Comparison of ENCODE assay signal across 9 cellular contexts in the genomic region with DNA sequence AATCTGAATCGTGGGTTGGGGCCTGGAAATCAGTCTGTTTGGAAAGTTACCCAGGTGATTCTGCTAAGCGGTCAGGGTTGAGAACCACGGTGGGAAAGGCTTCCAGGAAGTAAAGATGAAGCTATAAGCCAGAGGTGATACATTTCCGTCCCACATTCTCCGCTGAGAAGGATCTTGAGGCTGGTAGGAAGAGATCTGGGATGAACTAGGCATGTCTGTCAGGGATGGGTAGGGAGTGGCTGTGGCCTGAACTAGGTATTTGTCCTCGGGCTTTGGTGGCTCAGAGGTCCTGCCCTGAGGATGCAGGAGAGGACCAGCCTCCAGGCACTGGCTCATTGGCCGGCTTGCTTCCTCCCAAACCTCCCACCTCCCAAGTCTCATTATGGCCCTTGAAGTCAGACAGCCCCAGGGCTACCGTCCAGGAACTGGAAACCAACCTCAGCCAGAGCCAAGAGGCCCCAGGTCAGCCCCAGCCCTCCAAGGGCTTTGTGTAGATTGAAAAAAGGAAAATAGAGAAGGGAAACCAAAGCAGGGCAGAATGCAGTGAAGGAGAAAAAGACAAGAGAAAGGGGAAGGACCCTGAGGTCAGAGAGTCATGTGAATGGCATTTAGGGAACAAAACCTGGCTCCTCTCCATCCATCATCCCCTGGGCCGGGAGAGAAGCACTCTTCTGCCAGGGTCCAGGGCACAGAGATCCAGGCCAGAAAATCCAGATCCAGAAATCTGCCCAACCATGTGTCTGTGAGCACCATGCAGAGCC.
DNase-seq lines count a peak whose midpoint lies in the region; ATAC-seq and TF ChIP-seq lines count a peak whose summit lies in the region.
"Had no signal": no experiment of that assay in that cellular context is flagged by ENCODE, and none has a peak within 500 bp of the region (broad histone marks: within the 10 kb centered on the region; RNA-seq: fewer than 3 reads in every experiment).

No MANE protein-coding gene starts in this region.

- peak overlapping the region; percentile 65 to 78 for H3K27ac ChIP-seq in uterus

- intact Hi-C loops in Right ventricle myocardium superior (cut with DNase I) (no loop called here), cardiac septum (cut with DNase I) (no loop called here), uterus (cut with DNase I; ENCODE audit: low total_unique reads) (no loop called here)

- DNase-seq in Right ventricle myocardium superior (peak; percentile 60), cardiac septum (ENCODE audit: low spot score) (no peak), astrocyte of the hippocampus (ENCODE audit: low read depth, low spot score) (peak; percentile 63), memory B cell (ENCODE audit: low spot score in 2 of 2) (peak; percentile 36 to 45), uterus (no peak), amniotic stem cell (lab: John Stamatoyannopoulos, UW) (no peak)
- DNase-seq: pancreas had no signal

- peak; percentile 10 for ATAC-seq in Right ventricle myocardium superior (ENCODE audit: poor library complexity)
- ATAC-seq in memory B cell (ENCODE audit: low read depth): peak; percentile 77
- no peak for ATAC-seq in GM19452 (IDR thresholded peaks at IDR 0.05; ENCODE audit: unreplicated experiment)
- ATAC-seq in HG03135 (IDR thresholded peaks at IDR 0.05; ENCODE audit: unreplicated experiment): no peak

- no peaks in the 10 kb centered on the region for H3K27me3 Mint-ChIP-seq in memory B cell

- peak overlapping the region; percentile 38 for H3K4me3 Mint-ChIP-seq in memory B cell

- no peak overlapping the region for H3K4me3 ChIP-seq in uterus
- H3K4me3 ChIP-seq: pancreas had no signal

- no peak for TF ChIP-seq POLR2A in uterus (IDR thresholded peaks at IDR 0.05)

- no peaks in the 10 kb centered on the region for H3K36me3 ChIP-seq in uterus
- H3K36me3 ChIP-seq: pancreas had no signal

- no peaks in the 10 kb centered on the region for H3K9me3 ChIP-seq in uterus
- H3K9me3 ChIP-seq: pancreas had no signal

- H3K27me3 ChIP-seq in uterus: no peaks in the 10 kb centered on the region
- H3K27me3 ChIP-seq: pancreas had no signal

- H3K9me3 Mint-ChIP-seq in memory B cell: no peaks in the 10 kb centered on the region

- H3K27ac Mint-ChIP-seq in memory B cell: peak overlapping the region; percentile 86

- H3K4me1 ChIP-seq in uterus: peaks cover 0 to 22% of the 10 kb centered on the region in 2 donors

- H3K4me1 Mint-ChIP-seq in memory B cell: peaks cover 37% of the 10 kb centered on the region

- no peaks in the 10 kb centered on the region for H3K36me3 Mint-ChIP-seq in memory B cell

- TF ChIP-seq CTCF in uterus (IDR thresholded peaks at IDR 0.05): no peak

Comparison
In these comparisons a context has a peak if more than half of its experiments do, and no peak if none do; other contexts are left out.
1. DNase-seq: peak in Right ventricle myocardium superior (single experiment), astrocyte of the hippocampus (single experiment) and memory B cell (2 of 2); none in cardiac septum (single experiment), uterus (0 of 2) and amniotic stem cell (single experiment).
2. ATAC-seq: peak in Right ventricle myocardium superior (single experiment) and memory B cell (single experiment); none in GM19452 (single experiment) and HG03135 (single experiment).